Comparison of ENCODE assay signal across 9 cellular contexts in genomic region chr2:204260162-204260877, GRCh38.
A peak's percentile ranks its signal among the peaks of the same experiment; 100 is the strongest.
DNase-seq lines count a peak whose midpoint lies in the region; ATAC-seq and TF ChIP-seq lines count a peak whose summit lies in the region.
"Had no signal": no experiment of that assay in that cellular context is flagged by ENCODE, and none has a peak within 500 bp of the region (broad histone marks: within the 10 kb centered on the region; RNA-seq: fewer than 3 reads in every experiment).

No MANE protein-coding gene starts in this region.

- no peak overlapping the region for H3K4me3 Mint-ChIP-seq in activated naive CD8-positive, alpha-beta T cell treated with anti-CD3 and anti-CD28 coated beads for 36 hours

- H3K4me1 ChIP-seq in ACC112 (ENCODE audit: control insufficient read depth, insufficient read depth, low read length, unreplicated experiment) (no peaks in the 10 kb centered on the region), HUES6 (ENCODE audit: control insufficient read depth, insufficient read depth, low read length) (peaks cover 41% of the 10 kb centered on the region), psoas muscle (no peaks in the 10 kb centered on the region)

- H3K27ac Mint-ChIP-seq in activated naive CD8-positive, alpha-beta T cell treated with anti-CD3 and anti-CD28 coated beads for 36 hours = no peak overlapping the region

- 15 to 22% (median 17%) methylated on average over 9 of the region's 9 CpGs for WGBS in psoas muscle, 3 donors

- H3K9ac ChIP-seq in HUES6 (ENCODE audit: low read length) = peak overlapping the region; percentile 8

- no peaks in the 10 kb centered on the region for H3K9me3 ChIP-seq in HUES6 (ENCODE audit: control insufficient read depth, insufficient read depth, low read depth, low read length)
- H3K9me3 ChIP-seq in psoas muscle = no peaks in the 10 kb centered on the region

- peak overlapping the region; percentile 14 for H2AFZ ChIP-seq in ACC112 (ENCODE audit: low read length, unreplicated experiment)

- H3K36me3 ChIP-seq in ACC112 (ENCODE audit: insufficient read depth, low read length) (no peaks in the 10 kb centered on the region), HUES6 (ENCODE audit: control insufficient read depth, insufficient read depth, low read length) (no peaks in the 10 kb centered on the region), psoas muscle (ENCODE audit: insufficient read depth in 1 of 2, low read depth in 1 of 2) (no peaks in the 10 kb centered on the region)

- ATAC-seq in psoas muscle (peak; percentile 54 to 86 (median 64)), HG03025 (IDR thresholded peaks at IDR 0.05; ENCODE audit: low FRiP score, unreplicated experiment) (no peak)

- in situ Hi-C loops in GM13977 (cut with MboI; ENCODE audit: low pct_unique_long_range_greater_than_20kb, low sequenced_read_pairs, unreplicated experiment) = no loop called here

- H3K27me3 ChIP-seq in ACC112 (ENCODE audit: insufficient read depth, low read length) = peaks cover 3% of the 10 kb centered on the region; the same call in 1 of the 2 replicates
- H3K27me3 ChIP-seq in HUES6 (ENCODE audit: control insufficient read depth, insufficient read depth, low read length) = no peaks in the 10 kb centered on the region
- H3K27me3 ChIP-seq in psoas muscle (ENCODE audit: insufficient read depth in 3 of 3, low read length in 2 of 3) = peaks cover 0 to 2% (median 0%) of the 10 kb centered on the region in 3 donors

- no peak overlapping the region for H3K4me3 ChIP-seq in ACC112 (ENCODE audit: low read depth, low read length)
- no peak overlapping the region for H3K4me3 ChIP-seq in HUES6 (ENCODE audit: low read depth, low read length)
- H3K4me3 ChIP-seq in psoas muscle = no peak overlapping the region
- H3K4me3 ChIP-seq: skin epidermis had no signal

- intact Hi-C loops in head of caudate nucleus (cut with DNase I) (loop anchor here (2.0 kb wide), 1 partner anchor 14 kb away; no protein-coding TSS in a partner anchor), psoas muscle (cut with DNase I) (loop anchor here (5.0 kb wide), 1 partner anchor 1417 kb away; no protein-coding TSS in a partner anchor)

- no peaks in the 10 kb centered on the region for H3K4me1 Mint-ChIP-seq in activated naive CD8-positive, alpha-beta T cell treated with anti-CD3 and anti-CD28 coated beads for 36 hours

- H3K79me2 ChIP-seq in ACC112 (ENCODE audit: control insufficient read depth, insufficient read depth, low read length, unreplicated experiment) = no peaks in the 10 kb centered on the region

- TF ChIP-seq CTCF in GM13977 (IDR thresholded peaks at IDR 0.05; ENCODE audit: extremely low read depth, insufficient read depth, missing control alignments) = peak; percentile 46
- peak; percentile 79 for TF ChIP-seq CTCF in psoas muscle (IDR thresholded peaks at IDR 0.05)

- H3K9me3 Mint-ChIP-seq in activated naive CD8-positive, alpha-beta T cell treated with anti-CD3 and anti-CD28 coated beads for 36 hours = no peaks in the 10 kb centered on the region

- peak; percentile 27 for DNase-seq in GM13977 (ENCODE audit: low spot score)
- peak; percentile 57 for DNase-seq in OCI-M2 (lab: John Stamatoyannopoulos, UW; ENCODE audit: unreplicated experiment)
- DNase-seq in activated naive CD8-positive, alpha-beta T cell treated with anti-CD3 and anti-CD28 coated beads for 36 hours = peak; percentile 23
- peak; percentile 40 to 94 (median 76) for DNase-seq in head of caudate nucleus
- peak; percentile 35 to 57 for DNase-seq in psoas muscle

- H3K27ac ChIP-seq in ACC112 (ENCODE audit: low read depth, low read length) = no peak overlapping the region
- H3K27ac ChIP-seq in HUES6 (ENCODE audit: low read depth, low read length) = no peak overlapping the region; the same call in 1 of the 2 replicates
- no peak overlapping the region for H3K27ac ChIP-seq in psoas muscle
- H3K27ac ChIP-seq: skin epidermis had no signal

- H3K36me3 Mint-ChIP-seq in activated naive CD8-positive, alpha-beta T cell treated with anti-CD3 and anti-CD28 coated beads for 36 hours = no peaks in the 10 kb centered on the region

- peaks cover 29% of the 10 kb centered on the region for H3K27me3 Mint-ChIP-seq in activated naive CD8-positive, alpha-beta T cell treated with anti-CD3 and anti-CD28 coated beads for 36 hours

Comparison
In these comparisons a context has a peak if more than half of its experiments do, and no peak if none do; other contexts are left out.
1. DNase-seq: peak in every context shown above with its lines; median percentile 76 in head of caudate nucleus; 57 in OCI-M2; 46 in psoas muscle; 27 in GM13977; 23 in activated naive CD8-positive, alpha-beta T cell treated with anti-CD3 and anti-CD28 coated beads for 36 hours.